7 cellular contexts compared by ENCODE assay signal in genomic region chr5:59538080-59538479, GRCh38.
"Had no signal": no experiment of that assay in that cellular context is flagged by ENCODE, and none has a peak within 500 bp of the region (broad histone marks: within the 10 kb centered on the region; RNA-seq: fewer than 3 reads in every experiment).

No MANE protein-coding gene starts in this region.

- ATAC-seq: GM12878 had no signal

- FAIRE-seq: G401.6, GM12878, GM12891, GM18507, GM19239 had no signal

- DNase-seq: GDM1, GF-D8 had no signal

- H3K4me3 ChIP-seq: GM12878 had no signal
